8 cellular contexts compared by ENCODE assay signal in genomic region chr1:3454811-3455618, GRCh38. TPM values are rescaled to one million over a fixed set of nuclear protein-coding genes. Genes with fewer than 3 reads are reported as not detected.
DNase-seq lines count a peak whose midpoint lies in the region; ATAC-seq and TF ChIP-seq lines count a peak whose summit lies in the region.

No MANE protein-coding gene starts in this region.

- DNase-seq in DMS114 treated with DMSO at 0.1 percent for 48 hours (lab: John Stamatoyannopoulos, UW; ENCODE audit: unreplicated experiment) (peak; percentile 19), NCI-H1048 (lab: John Stamatoyannopoulos, UW) (peak; percentile 20), mucosa of descending colon (peak; percentile 76 to 84 (median 79)), AG08396 (ENCODE audit: low spot score) (no peak)

- TF ChIP-seq CTCF in mucosa of descending colon (IDR thresholded peaks at IDR 0.05): no peak

- no peaks in the 10 kb centered on the region for H3K9me3 Mint-ChIP-seq in dendritic cell treated with granulocyte-macrophage colony-stimulating factor and Interleukin-4, amounts not matched to agents 40 ng/mL and 50 ng/mL, for 4 days

- H3K27ac Mint-ChIP-seq in dendritic cell treated with granulocyte-macrophage colony-stimulating factor and Interleukin-4, amounts not matched to agents 40 ng/mL and 50 ng/mL, for 4 days: no peak overlapping the region

- H3K27me3 Mint-ChIP-seq in dendritic cell treated with granulocyte-macrophage colony-stimulating factor and Interleukin-4, amounts not matched to agents 40 ng/mL and 50 ng/mL, for 4 days: peaks cover 59% of the 10 kb centered on the region

- peak; percentile 39 for ATAC-seq in mucosa of descending colon
- no peak for ATAC-seq in GM21390 (IDR thresholded peaks at IDR 0.05; ENCODE audit: unreplicated experiment)
- ATAC-seq in HG03342 (IDR thresholded peaks at IDR 0.05; ENCODE audit: unreplicated experiment): no peak
- ATAC-seq in HG02588 (IDR thresholded peaks at IDR 0.05; ENCODE audit: unreplicated experiment): no peak

- intact Hi-C loops in dendritic cell treated with granulocyte-macrophage colony-stimulating factor and Interleukin-4, amounts not matched to agents 40 ng/mL and 50 ng/mL, for 4 days (cut with micrococcal nuclease): loop anchor here (2.0 kb wide), 1 partner anchor 30 kb away; no protein-coding TSS in a partner anchor
- intact Hi-C loops in mucosa of descending colon (cut with DNase I, micrococcal nuclease): loop anchor here in 1 of 2 donors (5.0 kb wide), 1 partner anchor 162 kb away; no protein-coding TSS in a partner anchor

- peaks cover 9% of the 10 kb centered on the region for H3K4me1 Mint-ChIP-seq in dendritic cell treated with granulocyte-macrophage colony-stimulating factor and Interleukin-4, amounts not matched to agents 40 ng/mL and 50 ng/mL, for 4 days (ENCODE audit: low read depth)

- H3K4me3 ChIP-seq in mucosa of descending colon: peak overlapping the region; percentile 42

- H3K9me3 ChIP-seq in mucosa of descending colon: no peaks in the 10 kb centered on the region

- no peaks in the 10 kb centered on the region for H3K36me3 Mint-ChIP-seq in dendritic cell treated with granulocyte-macrophage colony-stimulating factor and Interleukin-4, amounts not matched to agents 40 ng/mL and 50 ng/mL, for 4 days (ENCODE audit: low read depth)

- peak overlapping the region; percentile 58 for H3K4me3 Mint-ChIP-seq in dendritic cell treated with granulocyte-macrophage colony-stimulating factor and Interleukin-4, amounts not matched to agents 40 ng/mL and 50 ng/mL, for 4 days

- H3K4me1 ChIP-seq in mucosa of descending colon (ENCODE audit: low read depth): peaks cover 57% of the 10 kb centered on the region

- no peaks in the 10 kb centered on the region for H3K36me3 ChIP-seq in mucosa of descending colon (ENCODE audit: low read depth)

RNA-seq across cellular contexts. Expression of gene ARHGEF16, which starts 0.6 kb away (rescaled TPM):
- total RNA-seq in mucosa of descending colon: 100 to 1,000 TPM in 1 of 3 donors, 10 to 100 TPM in 2; 51.2 to 101 (median 90.2) TPM
